8 cellular contexts compared by ENCODE assay signal in genomic region chr3:196317399-196317701, GRCh38. TPM values are rescaled to one million over a fixed set of nuclear protein-coding genes. Genes with fewer than 3 reads are reported as not detected.
DNase-seq lines count a peak whose midpoint lies in the region; ATAC-seq and TF ChIP-seq lines count a peak whose summit lies in the region.
"Not testable (repeated sequence)": the region's sequence is repeated elsewhere in the genome, so short reads cannot be mapped to it uniquely, and the experiment has no call there.

No MANE protein-coding gene starts in this region.

- H3K4me3 ChIP-seq in SK-N-SH (ENCODE audit: low read depth in 2 of 2, low read length in 1 of 2) (peak overlapping the region; percentile 60 to 93), esophagus (ENCODE audit: low read depth in 1 of 2, low read length in 2 of 2) (peak overlapping the region; percentile 69 to 82), left lung (peak overlapping the region; percentile 78 to 87), tibial artery (peak overlapping the region; percentile 86 to 88)

- POLR2A ChIA-PET in SK-N-SH (lab: Yijun Ruan, JAX): interaction anchor here (0.6 to 1.5 kb wide), 5 partner anchors 32 to 212 kb away, joined by 3 to 7 read pairs (median 4); partner anchors contain the start of gene UBXN7

- not testable (repeated sequence) for H4K20me1 ChIP-seq in SK-N-SH (ENCODE audit: insufficient read depth)

- not testable (repeated sequence) for H3K9me3 ChIP-seq in SK-N-SH; esophagus (ENCODE audit: control insufficient read depth in 2 of 2, insufficient read depth in 1 of 2, low read depth in 1 of 2, low read length in 1 of 2); left lung; tibial artery

- H3K4me3 Mint-ChIP-seq in Calu3 (ENCODE audit: low read depth, unreplicated experiment): peak overlapping the region; percentile 91
- peak overlapping the region; percentile 95 for H3K4me3 Mint-ChIP-seq in progenitor cell of endocrine pancreas (ENCODE audit: low read depth)

- BruUV-seq in Calu3 (replicated peaks; lab: Mats Ljungman, UMichigan): TSS peak; percentile 11

- H3K4me1 Mint-ChIP-seq in Calu3 (ENCODE audit: low read depth, unreplicated experiment); progenitor cell of endocrine pancreas (ENCODE audit: low read depth): not testable (repeated sequence)

- H3K27me3 ChIP-seq in SK-N-SH (ENCODE audit: insufficient read depth); esophagus (ENCODE audit: control insufficient read depth in 1 of 2, insufficient read depth in 2 of 2, low read length in 2 of 2); left lung; tibial artery: not testable (repeated sequence)

- 2% methylated on average over 8 of the region's 14 CpGs for WGBS in SK-N-SH (ENCODE audit: low lambda C conversion rate)
- 0% methylated on average over 5 to 13 of the region's 14 CpGs for WGBS in adipose tissue, 3 donors
- WGBS in esophagus, 2 donors: 0 to 1% methylated on average over 13 of the region's 14 CpGs

- intact Hi-C loops in Calu3 (cut with micrococcal nuclease; ENCODE audit: unreplicated experiment); left lung (cut with DNase I); tibial artery (cut with DNase I; ENCODE audit: low total_unique reads): not testable (repeated sequence)

- TF ChIP-seq CTCF in Calu3 (IDR thresholded peaks at IDR 0.05; ENCODE audit: unreplicated experiment); SK-N-SH (IDR thresholded peaks at IDR 0.05); left lung (IDR thresholded peaks at IDR 0.05); progenitor cell of endocrine pancreas (IDR thresholded peaks at IDR 0.05; ENCODE audit: unreplicated experiment); tibial artery (IDR thresholded peaks at IDR 0.05): not testable (repeated sequence)

- H3K27me3 Mint-ChIP-seq in Calu3 (ENCODE audit: unreplicated experiment); progenitor cell of endocrine pancreas: not testable (repeated sequence)

- not testable (repeated sequence) for H3K9me2 ChIP-seq in SK-N-SH

- H3K36me3 Mint-ChIP-seq in Calu3 (ENCODE audit: insufficient read depth, unreplicated experiment): peaks cover 24% of the 10 kb centered on the region
- not testable (repeated sequence) for H3K36me3 Mint-ChIP-seq in progenitor cell of endocrine pancreas (ENCODE audit: insufficient read depth)

- H3K9me3 Mint-ChIP-seq in Calu3 (ENCODE audit: low read depth, unreplicated experiment); progenitor cell of endocrine pancreas (ENCODE audit: low read depth): not testable (repeated sequence)

- peak overlapping the region; percentile 89; the same call in 1 of the 2 replicates for H2AFZ ChIP-seq in SK-N-SH (ENCODE audit: low read depth)

- H3F3A ChIP-seq in SK-N-SH (replicated peaks; ENCODE audit: insufficient read depth): not testable (repeated sequence)

- peak overlapping the region; percentile 75 for H3K27ac Mint-ChIP-seq in Calu3 (ENCODE audit: unreplicated experiment)
- H3K27ac Mint-ChIP-seq in progenitor cell of endocrine pancreas: peak overlapping the region; percentile 94

- H3K27ac ChIP-seq in SK-N-SH (ENCODE audit: low read depth in 2 of 2, low read length in 1 of 2) (peak overlapping the region; percentile 90 to 93), adipose tissue (ENCODE audit: low read depth, low read length) (peak overlapping the region; percentile 72), esophagus (ENCODE audit: low read depth in 2 of 2, low read length in 1 of 2) (peak overlapping the region; percentile 93 to 97), left lung (peak overlapping the region; percentile 94), tibial artery (peak overlapping the region; percentile 92 to 95)

- TF ChIP-seq RAD21 in SK-N-SH (IDR thresholded peaks at IDR 0.05; ENCODE audit: low read length): not testable (repeated sequence)

- not testable (repeated sequence) for TF ChIP-seq EP300 in SK-N-SH (IDR thresholded peaks at IDR 0.05; ENCODE audit: borderline replicate concordance in 1 of 2, low read depth in 1 of 2, low read length in 1 of 2)

- H3K79me2 ChIP-seq in SK-N-SH (ENCODE audit: insufficient read depth): peaks cover 15% of the 10 kb centered on the region

- not testable (repeated sequence) for DNase-seq in Calu3; SK-N-SH; left lung; progenitor cell of endocrine pancreas (ENCODE audit: low spot score, unreplicated experiment); tibial artery

- CTCF ChIA-PET in Calu3 (lab: Charles Lee): not testable (repeated sequence)
- CTCF ChIA-PET in SK-N-SH (lab: Yijun Ruan, JAX): interaction anchor here (0.7 kb wide), 1 partner anchor 1185 kb away, joined by 4 read pairs; no protein-coding TSS in a partner anchor

- H3K4me2 ChIP-seq in SK-N-SH: peak overlapping the region; percentile 83

- peak overlapping the region; percentile 94 for H3K9ac ChIP-seq in SK-N-SH

- H3K4me1 ChIP-seq in SK-N-SH (ENCODE audit: control insufficient read depth in 1 of 2, insufficient read depth in 2 of 2, low read depth in 1 of 2, low read length in 1 of 2); esophagus (ENCODE audit: control insufficient read depth in 2 of 2, insufficient read depth in 2 of 2, low read length in 1 of 2); tibial artery: not testable (repeated sequence)
- peaks cover 0 to 13% of the 10 kb centered on the region in 2 donors for H3K4me1 ChIP-seq in left lung

- H3K36me3 ChIP-seq in SK-N-SH (replicated peaks in 1 of 2; ENCODE audit: control insufficient read depth in 1 of 2, insufficient read depth in 2 of 2, low read length in 1 of 2); esophagus (ENCODE audit: control insufficient read depth in 2 of 2, insufficient read depth in 2 of 2, low read length in 1 of 2); left lung; tibial artery: not testable (repeated sequence)

- peak; percentile 37 for ATAC-seq in HG03196 (IDR thresholded peaks at IDR 0.05; ENCODE audit: unreplicated experiment)
- ATAC-seq in left lung: not testable (repeated sequence)

RNA-seq across cellular contexts. Expression of gene DYNLT2B, which starts 0.7 kb away (rescaled TPM):
- 7.8 and 10.8 TPM in 2 replicates for total RNA-seq in Calu3 (2022)
- 30.6 and 31.7 TPM in 2 replicates for polyA plus RNA-seq in SK-N-SH (2012; rRNA removed)
- polyA plus RNA-seq in SK-N-SH (2012; cell fraction: cytosol; rRNA removed): 35.1 and 38.1 TPM in 2 replicates
- polyA plus RNA-seq in SK-N-SH (2012; cell fraction: nucleus; rRNA removed): 16.4 and 20.6 TPM in 2 replicates
- polyA plus RNA-seq in adipose tissue: 10 to 100 TPM in 1 of 3 donors, 1 to 10 TPM in 2; 6.7 to 13.3 (median 9.3) TPM
- 10 to 100 TPM; 13.9 to 23.3 TPM for polyA plus RNA-seq in esophagus
- total RNA-seq in left lung: 1 to 10 TPM; 6.0 to 6.8 TPM
- 34.4 and 40.5 TPM in 2 replicates for total RNA-seq in progenitor cell of endocrine pancreas

RNA-seq across cellular contexts. Expression of gene TM4SF19, which starts 20.8 kb away (rescaled TPM):
- total RNA-seq in Calu3 (2022) (not detected in 2 replicates), left lung (10 to 100 TPM in 1 of 2 donors, 1 to 10 TPM in 1; 6.7 to 15.2 TPM), progenitor cell of endocrine pancreas (not detected in 2 replicates)
- polyA plus RNA-seq in SK-N-SH (2012; rRNA removed) (not detected in 2 replicates), adipose tissue (not detected), esophagus (1 to 10 TPM; 1.3 to 2.2 TPM)
- 0.03 and 0.04 TPM in 2 replicates for polyA plus RNA-seq in SK-N-SH (2012; cell fraction: cytosol; rRNA removed)
- polyA plus RNA-seq in SK-N-SH (2012; cell fraction: nucleus; rRNA removed): 0.05 TPM in 1 of 2 replicates, not detected in the other

RNA-seq across cellular contexts. Expression of gene PCYT1A, which starts 29.8 kb away (rescaled TPM):
- 47.0 and 50.0 TPM in 2 replicates for total RNA-seq in Calu3 (2022)
- polyA plus RNA-seq in SK-N-SH (2012; rRNA removed): 45.9 and 52.4 TPM in 2 replicates
- 31.5 and 40.6 TPM in 2 replicates for polyA plus RNA-seq in SK-N-SH (2012; cell fraction: cytosol; rRNA removed)
- polyA plus RNA-seq in SK-N-SH (2012; cell fraction: nucleus; rRNA removed): 59.3 and 89.8 TPM in 2 replicates
- polyA plus RNA-seq in adipose tissue: 10 to 100 TPM; 12.9 to 39.8 (median 32.3) TPM
- polyA plus RNA-seq in esophagus: 10 to 100 TPM; 16.9 to 33.0 TPM
- total RNA-seq in left lung: 10 to 100 TPM; 46.6 to 71.0 TPM
- total RNA-seq in progenitor cell of endocrine pancreas: 33.9 and 42.9 TPM in 2 replicates
